30 cellular contexts compared by ENCODE assay signal in genomic region chr15:100536733-100537132, GRCh38. TPM values are rescaled to one million over a fixed set of nuclear protein-coding genes. Genes with fewer than 3 reads are reported as not detected.
"Had no signal": no experiment of that assay in that cellular context is flagged by ENCODE, and none has a peak within 500 bp of the region (broad histone marks: within the 10 kb centered on the region; RNA-seq: fewer than 3 reads in every experiment).

No MANE protein-coding gene starts in this region.

- H3K27ac ChIP-seq: hepatocyte, neural progenitor cell, sigmoid colon, thyroid gland, upper lobe of right lung had no signal

- H3K4me3 ChIP-seq: hepatocyte, left lung, lung, neural progenitor cell, sigmoid colon, smooth muscle cell, thyroid gland, upper lobe of right lung had no signal

- H3K36me3 ChIP-seq: left lung, neural progenitor cell, sigmoid colon, thyroid gland, upper lobe of right lung had no signal

- H3K4me1 Mint-ChIP-seq: activated naive CD8-positive, alpha-beta T cell treated with anti-CD3 and anti-CD28 coated beads, Interleukin-2, amount 10 ng/mL, durations not matched to agents 7 days and 5 days; endodermal cell; immature natural killer cell; neural progenitor cell had no signal

- H3K4me1 ChIP-seq: neural progenitor cell, sigmoid colon, thyroid gland, upper lobe of right lung had no signal

- H3K36me3 Mint-ChIP-seq: neural progenitor cell had no signal

- H3K9me3 ChIP-seq: sigmoid colon, thyroid gland, upper lobe of right lung had no signal

- H3K27ac Mint-ChIP-seq: activated CD4-positive, alpha-beta memory T cell treated with anti-CD3 and anti-CD28 coated beads for 36 hours; activated naive CD4-positive, alpha-beta T cell treated with anti-CD3 and anti-CD28 coated beads for 36 hours; activated naive CD8-positive, alpha-beta T cell treated with anti-CD3 and anti-CD28 coated beads, Interleukin-2, amount 10 ng/mL, durations not matched to agents 7 days and 5 days; activated T-cell treated with anti-CD3 and anti-CD28 coated beads, Interleukin-2, amount 50 U/mL, for 72 hours; endodermal cell; immature natural killer cell; naive thymus-derived CD4-positive, alpha-beta T cell; neural progenitor cell; progenitor cell of endocrine pancreas had no signal

- H3K9me3 Mint-ChIP-seq: activated naive CD4-positive, alpha-beta T cell treated with anti-CD3 and anti-CD28 coated beads for 36 hours had no signal

- H3K27me3 Mint-ChIP-seq: activated CD4-positive, alpha-beta memory T cell treated with anti-CD3 and anti-CD28 coated beads for 36 hours had no signal

- H3K27me3 ChIP-seq: hepatocyte, neural progenitor cell, sigmoid colon, thyroid gland, upper lobe of right lung had no signal

- DNase-seq: activated CD4-positive, alpha-beta memory T cell treated with anti-CD3 and anti-CD28 coated beads for 36 hours; activated CD4-positive, alpha-beta T cell treated with anti-CD3 and anti-CD28 coated beads for 4 hours; activated effector memory CD4-positive, alpha-beta T cell treated with Interleukin-2 at 50 U/mL for 16 hours; activated naive CD4-positive, alpha-beta T cell treated with anti-CD3 and anti-CD28 coated beads for 36 hours; activated naive CD8-positive, alpha-beta T cell treated with anti-CD3 and anti-CD28 coated beads, Interleukin-2, amount 10 ng/mL, durations not matched to agents 7 days and 5 days; activated T-cell treated with anti-CD3 and anti-CD28 coated beads, Interleukin-2, amount 50 U/mL, for 72 hours; cerebellar nuclear complex; cortex of kidney; endodermal cell; glutamatergic neuron; immature natural killer cell; kidney glomerular epithelial cell; left lung; naive thymus-derived CD4-positive, alpha-beta T cell; retina; sigmoid colon; stimulated activated CD4-positive, alpha-beta T cell treated with anti-CD3 and anti-CD28 coated beads, Interleukin-2, amount 100 ng/mL, for 48 hours; stimulated activated CD8-positive, alpha-beta memory T cell treated with anti-CD3 and anti-CD28 coated beads, Interleukin-4, amount 100 ng/mL, for 48 hours; stimulated activated naive CD8-positive, alpha-beta T cell treated with anti-CD3 and anti-CD28 coated beads, Interleukin-15, Interleukin-2, amounts not matched to agents 100 U/mL and 50 U/mL, for 24 hours; T-helper 9 cell; thyroid gland; upper lobe of right lung had no signal

- H3K4me3 Mint-ChIP-seq: activated B cell treated with CpG ODN at 0.5 μM for 24 hours; activated CD4-positive, alpha-beta memory T cell treated with anti-CD3 and anti-CD28 coated beads for 36 hours; activated naive CD4-positive, alpha-beta T cell treated with anti-CD3 and anti-CD28 coated beads for 36 hours; activated naive CD8-positive, alpha-beta T cell treated with anti-CD3 and anti-CD28 coated beads, Interleukin-2, amount 10 ng/mL, durations not matched to agents 7 days and 5 days; activated T-cell treated with anti-CD3 and anti-CD28 coated beads, Interleukin-2, amount 50 U/mL, for 72 hours; endodermal cell; immature natural killer cell; naive thymus-derived CD4-positive, alpha-beta T cell; neural progenitor cell had no signal

RNA-seq across cellular contexts. Expression of gene CERS3, which starts 8.0 kb away (rescaled TPM):
- total RNA-seq: epithelial cell of proximal tubule, left lung, osteoblast, progenitor cell of endocrine pancreas, upper lobe of right lung had no signal
